In genomic region chr4:155751569-155751968, GRCh38 we compare ENCODE assay signal across 20 cellular contexts. TPM values are rescaled to one million over a fixed set of nuclear protein-coding genes. Genes with fewer than 3 reads are reported as not detected.
DNase-seq lines count a peak whose midpoint lies in the region; ATAC-seq, FAIRE-seq and TF ChIP-seq lines count a peak whose summit lies in the region.
"Had no signal": no experiment of that assay in that cellular context is flagged by ENCODE, and none has a peak within 500 bp of the region (broad histone marks: within the 10 kb centered on the region; RNA-seq: fewer than 3 reads in every experiment).

No MANE protein-coding gene starts in this region.

- peaks cover 47% of the 10 kb centered on the region for H3K4me1 ChIP-seq in Karpas-422 (ENCODE audit: low read length)
- no peaks in the 10 kb centered on the region for H3K4me1 ChIP-seq in GM12878 (ENCODE audit: control insufficient read depth, insufficient read depth, low read length)
- no peaks in the 10 kb centered on the region for H3K4me1 ChIP-seq in neural progenitor cell

- peak overlapping the region; percentile 48 for H3K4me2 ChIP-seq in Karpas-422 (ENCODE audit: low read depth, low read length, poor library complexity, severe bottlenecking)
- no peak overlapping the region for H3K4me2 ChIP-seq in GM12878 (ENCODE audit: control insufficient read depth, insufficient read depth)
- no peak overlapping the region for H3K4me2 ChIP-seq in neural progenitor cell

- H3K9me3 Mint-ChIP-seq in neural progenitor cell: no peaks in the 10 kb centered on the region
- H3K9me3 Mint-ChIP-seq: HFFc6, IgD-negative memory B cell had no signal

- no peaks in the 10 kb centered on the region for H3K27me3 ChIP-seq in Karpas-422 (ENCODE audit: low read length)
- no peaks in the 10 kb centered on the region for H3K27me3 ChIP-seq in GM12878 (replicated peaks in 1 of 2; ENCODE audit: control insufficient read depth in 2 of 2, insufficient read depth in 2 of 2, low read length in 1 of 2)
- no peaks in the 10 kb centered on the region for H3K27me3 ChIP-seq in neural progenitor cell

- TF ChIP-seq EP300 in GM12878 (IDR thresholded peaks at IDR 0.05; ENCODE audit: borderline replicate concordance in 1 of 2, control insufficient read depth in 1 of 2, low read depth in 2 of 2, low read length in 2 of 2): no peak

- no peak for TF ChIP-seq RAD21 in GM12878 (IDR thresholded peaks at IDR 0.05; ENCODE audit: insufficient read depth, low read depth, low read length)

- CTCF ChIA-PET in GM12878 (lab: Yijun Ruan, JAX): no interaction called here

- BruUV-seq in GM12878 (replicated peaks; lab: Mats Ljungman, UMichigan): no TSS peak

- H3K4me3 ChIP-seq in Karpas-422 (ENCODE audit: low read length): peak overlapping the region; percentile 24
- no peak overlapping the region for H3K4me3 ChIP-seq in GM12878
- no peak overlapping the region for H3K4me3 ChIP-seq in neural progenitor cell

- H3F3A ChIP-seq in neural progenitor cell (ENCODE audit: low read depth): no peaks in the 10 kb centered on the region

- 11% methylated on average over 5 of the region's 5 CpGs for WGBS in GM12878 (ENCODE audit: insufficient coverage, insufficient replicate concordance, low lambda C conversion rate, missing lambda C conversion rate)

- H2AFZ ChIP-seq in Karpas-422 (ENCODE audit: low read length): peak overlapping the region; percentile 85
- no peak overlapping the region for H2AFZ ChIP-seq in GM12878 (ENCODE audit: control insufficient read depth, low read depth, low read length)
- peak overlapping the region; percentile 42 for H2AFZ ChIP-seq in neural progenitor cell (replicated peaks)

- H3K9me3 ChIP-seq in Karpas-422 (ENCODE audit: low read length) (no peaks in the 10 kb centered on the region), GM12878 (replicated peaks; ENCODE audit: control insufficient read depth, insufficient read depth, low read length) (no peaks in the 10 kb centered on the region), neural progenitor cell (ENCODE audit: low read depth) (no peaks in the 10 kb centered on the region)

- no peaks in the 10 kb centered on the region for H3K36me3 Mint-ChIP-seq in neural progenitor cell
- H3K36me3 Mint-ChIP-seq: CD4-positive, alpha-beta memory T cell; IgD-negative memory B cell had no signal

- H4K20me1 ChIP-seq in Karpas-422 (ENCODE audit: insufficient read depth, low read depth, low read length): no peaks in the 10 kb centered on the region
- H4K20me1 ChIP-seq in GM12878 (ENCODE audit: control insufficient read depth, insufficient read depth): no peaks in the 10 kb centered on the region
- no peaks in the 10 kb centered on the region for H4K20me1 ChIP-seq in neural progenitor cell (ENCODE audit: low read depth)

- no peak overlapping the region for H3K27ac Mint-ChIP-seq in neural progenitor cell
- H3K27ac Mint-ChIP-seq: CD4-positive, alpha-beta memory T cell; HFFc6; IgD-negative memory B cell had no signal

- intact Hi-C loops in GM12878 (cut with micrococcal nuclease; ENCODE audit: unreplicated experiment): no loop called here

- H3K79me2 ChIP-seq in Karpas-422 (ENCODE audit: low read length) (no peaks in the 10 kb centered on the region), GM12878 (ENCODE audit: control insufficient read depth, insufficient read depth, low read length) (no peaks in the 10 kb centered on the region), neural progenitor cell (ENCODE audit: low read depth) (no peaks in the 10 kb centered on the region)

- no peaks in the 10 kb centered on the region for H3K9me2 ChIP-seq in Karpas-422 (replicated peaks; ENCODE audit: insufficient read depth, low read length)

- SMC1A ChIA-PET in GM12878 (lab: Charles Lee; ENCODE audit: uncharacterized antibody, unreplicated experiment): interaction anchor here (0.9 to 1.0 kb wide), 2 partner anchors 76 to 222 kb away, joined by 3 read pairs; no protein-coding TSS in a partner anchor

- H3K4me1 Mint-ChIP-seq in neural progenitor cell: no peaks in the 10 kb centered on the region
- H3K4me1 Mint-ChIP-seq: CD4-positive, alpha-beta memory T cell; IgD-negative memory B cell had no signal

- TF ChIP-seq CTCF in GM12878 (IDR thresholded peaks at IDR 0.05 in 2 of 3, conservative IDR thresholded peaks at IDR 0.05 in 1 of 3; ENCODE audit: control insufficient read depth in 2 of 3, extremely low read depth in 1 of 3, insufficient read depth in 1 of 3, low read depth in 3 of 3, low read length in 3 of 3): no peak
- TF ChIP-seq CTCF in neural progenitor cell (IDR thresholded peaks at IDR 0.05): no peak

- peak; percentile 62 for ATAC-seq in GM12878
- no peak for ATAC-seq in GM18867 (IDR thresholded peaks at IDR 0.05; ENCODE audit: unreplicated experiment)
- ATAC-seq in GM21786 (IDR thresholded peaks at IDR 0.05; ENCODE audit: unreplicated experiment): no peak
- ATAC-seq: HCT116, HepG2 had no signal

- RAD21 ChIA-PET in GM12878 (lab: Charles Lee; ENCODE audit: unreplicated experiment): no interaction called here

- no peaks in the 10 kb centered on the region; the same call in 1 of the 2 replicates for H3K36me3 ChIP-seq in Karpas-422 (ENCODE audit: insufficient read depth, low read length)
- no peaks in the 10 kb centered on the region for H3K36me3 ChIP-seq in GM12878 (ENCODE audit: control insufficient read depth in 2 of 2, insufficient read depth in 2 of 2, low read length in 1 of 2)
- H3K36me3 ChIP-seq in neural progenitor cell: no peaks in the 10 kb centered on the region

- H3K27ac ChIP-seq in Karpas-422 (ENCODE audit: low read length): peak overlapping the region; percentile 5; the same call in 1 of the 2 replicates
- no peak overlapping the region for H3K27ac ChIP-seq in GM12878 (ENCODE audit: control insufficient read depth, insufficient read depth)
- H3K27ac ChIP-seq in neural progenitor cell: no peak overlapping the region
- H3K27ac ChIP-seq: C4-2B had no signal

- H3K27me3 Mint-ChIP-seq in neural progenitor cell (ENCODE audit: insufficient read depth, low read depth): no peaks in the 10 kb centered on the region
- H3K27me3 Mint-ChIP-seq: IgD-negative memory B cell had no signal

- POLR2A ChIA-PET in GM12878 (lab: Charles Lee): no interaction called here

- DNase-seq in Karpas-422 (no peak), GM12878 (ENCODE audit: low read depth, low spot score) (no peak), neural progenitor cell (ENCODE audit: low spot score) (no peak), CD1c-positive myeloid dendritic cell (ENCODE audit: extremely low spot score) (no peak)
- DNase-seq: AML-193; CD4-positive, alpha-beta memory T cell; DMS153; DMS79; GDM1; GOT3; H7; HFFc6; KBM-7 had no signal

- H3K4me3 Mint-ChIP-seq in neural progenitor cell: no peak overlapping the region
- H3K4me3 Mint-ChIP-seq: CD4-positive, alpha-beta memory T cell; HFFc6; IgD-negative memory B cell had no signal

- H3K9ac ChIP-seq in Karpas-422 (ENCODE audit: low read length) (peak overlapping the region; percentile 42), GM12878 (ENCODE audit: control insufficient read depth, insufficient read depth, low read length) (no peak overlapping the region), neural progenitor cell (no peak overlapping the region)

- no peak for FAIRE-seq in GM12878 (lab: Jason Lieb, UNC)
- FAIRE-seq: A204.1, HepG2 had no signal

- no peak for TF ChIP-seq POLR2A in GM12878 (IDR thresholded peaks at IDR 0.05; ENCODE audit: low read depth, low read length)

- in situ Hi-C loops in GM12878 (cut with MboI): no loop called here

TF ChIP-seq in GM12878, 131 proteins besides CTCF, POLR2A, EP300 and RAD21:
- TF ChIP-seq MEF2B (IDR thresholded peaks at IDR 0.05; ENCODE audit: partially characterized antibody, poor library complexity, severe bottlenecking) (peak; percentile 28), MTA2 (IDR thresholded peaks at IDR 0.05; ENCODE audit: low read depth) (no peak)

RNA-seq across cellular contexts. Expression of gene GUCY1B1, which starts 7.3 kb away (rescaled TPM):
- total RNA-seq in Karpas-422 (2014; rRNA removed; shearing (Covaris generic); ENCODE audit: low replicate concordance): 0.47 and 3.2 TPM in 2 replicates
- total RNA-seq in GM12878 (2013; cell fraction: nucleolus; rRNA removed): 72.4 and 76.1 TPM in 2 replicates
- 0.98 and 1.2 TPM in 2 replicates for total RNA-seq in GM12878 (2014; rRNA removed)
- total RNA-seq in GM12878 (2014; rRNA removed; fragmentation: Illumina TruSeq; extraction: Trizol): 1.5 and 1.7 TPM in 2 replicates
- total RNA-seq in GM12878 (2021): 0.90 and 0.98 TPM in 2 replicates
- polyA plus RNA-seq in GM12878 (2011; ENCODE audit: low read depth): 0.92 TPM
- 38.5 and 43.9 TPM in 2 replicates for polyA plus RNA-seq in GM12878 (2011; rRNA removed)
- polyA plus RNA-seq in GM12878 (2011; cell fraction: cytosol; rRNA removed): 20.0 and 24.0 TPM in 2 replicates
- polyA plus RNA-seq in GM12878 (2011; cell fraction: nucleus; rRNA removed): 24.7 and 33.3 TPM in 2 replicates
- polyA plus RNA-seq in GM12878 (2012): 1.2 and 1.9 TPM in 2 replicates
- 2.1 and 3.6 TPM in 2 replicates for polyA plus RNA-seq in GM12878 (2014; fragmentation: Illumina TruSeq; extraction: Trizol)
- polyA plus RNA-seq in GM12878 (2014; fragmentation: Nextera tagmentation; extraction: Ambion mirVana): 1 to 10 TPM in 1 of 2 experiments, under 1 TPM in 1; 0.60 to 1.1 TPM
- 0.77 and 1.0 TPM in 2 replicates for polyA plus RNA-seq in GM12878 (2014; rRNA removed)
- polyA plus RNA-seq in GM12878 (2016; fragmentation: Nextera tagmentation; extraction: Ambion mirVana): 1 to 10 TPM; 2.1 to 3.0 TPM
- 31.7 and 50.3 TPM in 2 replicates for polyA minus RNA-seq in GM12878 (2011; rRNA and poly(A)+ RNA removed)
- polyA minus RNA-seq in GM12878 (2011; cell fraction: cytosol; rRNA and poly(A)+ RNA removed): 12.6 and 14.8 TPM in 2 replicates
- 13.0 and 13.1 TPM in 2 replicates for polyA minus RNA-seq in GM12878 (2011; cell fraction: nucleus; rRNA and poly(A)+ RNA removed)
- 10.8 and 10.9 TPM in 2 replicates for total RNA-seq in neural progenitor cell (ENCODE audit: low replicate concordance)
- total RNA-seq: CD4-positive, alpha-beta memory T cell; HepG2 had no signal
- polyA plus RNA-seq: CD4-positive, alpha-beta memory T cell; HepG2 had no signal
